Comparison of ENCODE assay signal across 20 cellular contexts in the genomic region with DNA sequence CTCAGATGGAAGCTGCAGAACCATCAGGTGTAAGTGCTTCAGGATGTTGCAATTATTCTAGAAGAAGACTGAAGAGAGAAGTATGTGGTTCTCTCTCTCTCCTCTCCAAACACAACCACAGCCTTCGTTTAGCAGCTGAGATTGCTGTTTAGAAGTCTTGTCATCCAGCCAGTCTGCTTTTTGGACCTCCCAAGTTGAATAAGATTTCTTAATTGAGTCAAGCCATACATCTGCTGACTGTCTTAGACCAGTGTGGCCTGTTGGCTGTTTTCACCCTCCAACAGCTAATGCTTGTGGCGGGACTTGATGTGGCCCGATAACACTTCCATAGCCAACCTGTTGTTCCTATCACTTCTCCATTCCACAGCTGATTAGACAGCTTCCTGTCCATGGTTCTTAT.
DNase-seq lines count a peak whose midpoint lies in the region; ATAC-seq and TF ChIP-seq lines count a peak whose summit lies in the region.
"Had no signal": no experiment of that assay in that cellular context is flagged by ENCODE, and none has a peak within 500 bp of the region (broad histone marks: within the 10 kb centered on the region; RNA-seq: fewer than 3 reads in every experiment).

No MANE protein-coding gene starts in this region.

- ATAC-seq in left ventricle myocardium superior, result peak; percentile 14
- no peak for ATAC-seq in Right ventricle myocardium superior (ENCODE audit: poor library complexity)
- ATAC-seq in HG03457 (IDR thresholded peaks at IDR 0.05; ENCODE audit: unreplicated experiment), result no peak
- no peak for ATAC-seq in stimulated activated naive B cell treated with anti-CD40 and anti-IgM and Interleukin-4, amounts not matched to agents 10 μg/mL and 1 μg/mL and 100 μg/mL, for 72 hours (replicated peaks)
- ATAC-seq: stimulated activated naive CD8-positive, alpha-beta T cell treated with anti-CD3 and anti-CD28 coated beads, Interleukin-15, Interleukin-2, amounts not matched to agents 100 U/mL and 50 U/mL, for 24 hours had no signal

- H3K4me1 ChIP-seq in adipocyte (ENCODE audit: control insufficient read depth, insufficient read depth, low read length), result peaks cover 20% of the 10 kb centered on the region

- no peak for TF ChIP-seq CTCF in foreskin fibroblast (IDR thresholded peaks at IDR 0.05; ENCODE audit: low read depth, low read length)

- H3K36me3 Mint-ChIP-seq in stimulated activated naive B cell treated with anti-CD40 and anti-IgM and Interleukin-4, amounts not matched to agents 10 μg/mL and 1 μg/mL and 100 μg/mL, for 72 hours, result peaks cover 11 to 16% of the 10 kb centered on the region in 2 donors

- intact Hi-C loops in left ventricle myocardium superior (cut with micrococcal nuclease), result no loop called here
- intact Hi-C loops in Right ventricle myocardium superior (cut with DNase I), result no loop called here

- no peaks in the 10 kb centered on the region for H3K9me3 ChIP-seq in adipocyte (ENCODE audit: control insufficient read depth, low read length)

- H3K9me3 Mint-ChIP-seq in stimulated activated naive B cell treated with anti-CD40 and anti-IgM and Interleukin-4, amounts not matched to agents 10 μg/mL and 1 μg/mL and 100 μg/mL, for 72 hours, result peaks cover 12% of the 10 kb centered on the region in 2 donors

- H3K4me3 ChIP-seq in adipocyte (ENCODE audit: low read length) (no peak overlapping the region), foreskin fibroblast (ENCODE audit: low read depth in 1 of 2, low read length in 2 of 2) (no peak overlapping the region)
- H3K4me3 ChIP-seq: upper lobe of left lung had no signal

- H3K27me3 ChIP-seq in adipocyte (replicated peaks; ENCODE audit: control insufficient read depth, insufficient read depth, low read length), result no peaks in the 10 kb centered on the region
- H3K27me3 ChIP-seq: upper lobe of left lung had no signal

- H3K36me3 ChIP-seq in adipocyte (ENCODE audit: control insufficient read depth, insufficient read depth, low read length, severe bottlenecking), result no peaks in the 10 kb centered on the region
- H3K36me3 ChIP-seq: upper lobe of left lung had no signal

- no peak overlapping the region for H3K9ac ChIP-seq in adipocyte (ENCODE audit: low read length)

- peaks cover 24% of the 10 kb centered on the region in 2 donors for H3K4me1 Mint-ChIP-seq in stimulated activated naive B cell treated with anti-CD40 and anti-IgM and Interleukin-4, amounts not matched to agents 10 μg/mL and 1 μg/mL and 100 μg/mL, for 72 hours

- no peak overlapping the region for H3K27ac Mint-ChIP-seq in stimulated activated naive B cell treated with anti-CD40 and anti-IgM and Interleukin-4, amounts not matched to agents 10 μg/mL and 1 μg/mL and 100 μg/mL, for 72 hours

- H3K4me3 Mint-ChIP-seq in stimulated activated naive B cell treated with anti-CD40 and anti-IgM and Interleukin-4, amounts not matched to agents 10 μg/mL and 1 μg/mL and 100 μg/mL, for 72 hours, result no peak overlapping the region

- no peak for DNase-seq in left ventricle myocardium superior
- no peak for DNase-seq in Right ventricle myocardium superior
- DNase-seq in adipocyte (ENCODE audit: low read depth), result peak; percentile 59
- DNase-seq in foreskin fibroblast, result peak; percentile 52 to 76
- DNase-seq in stimulated activated naive B cell treated with anti-CD40 and anti-IgM and Interleukin-4, amounts not matched to agents 10 μg/mL and 1 μg/mL and 100 μg/mL, for 72 hours, result no peak
- no peak for DNase-seq in NCI-H1694 (lab: John Stamatoyannopoulos, UW)
- no peak for DNase-seq in NCI-H2081 (lab: John Stamatoyannopoulos, UW)
- DNase-seq: activated CD4-positive, CD25-positive, alpha-beta regulatory T cell treated with anti-CD3 and anti-CD28 coated beads, Interleukin-2, amount 50 U/mL, for 72 hours; activated effector memory CD4-positive, alpha-beta T cell treated with Interleukin-2 at 50 U/mL for 16 hours; amygdala; head of caudate nucleus; islet precursor cell; mesendoderm; MM.1S; NCI-H526; retina; stimulated activated naive CD8-positive, alpha-beta T cell treated with anti-CD3 and anti-CD28 coated beads, Interleukin-15, Interleukin-2, amounts not matched to agents 100 U/mL and 50 U/mL, for 24 hours; T-helper 9 cell; upper lobe of left lung had no signal

- H3K27me3 Mint-ChIP-seq in stimulated activated naive B cell treated with anti-CD40 and anti-IgM and Interleukin-4, amounts not matched to agents 10 μg/mL and 1 μg/mL and 100 μg/mL, for 72 hours, result no peaks in the 10 kb centered on the region

Comparison
In these comparisons a context has a peak if more than half of its experiments do, and no peak if none do; other contexts are left out.
1. DNase-seq: peak in adipocyte (single experiment) and foreskin fibroblast (2 of 2); none in left ventricle myocardium superior (single experiment), Right ventricle myocardium superior (single experiment), stimulated activated naive B cell treated with anti-CD40 and anti-IgM and Interleukin-4, amounts not matched to agents 10 μg/mL and 1 μg/mL and 100 μg/mL, for 72 hours (single experiment), NCI-H1694 (single experiment) and NCI-H2081 (0 of 2).